In the genomic region with DNA sequence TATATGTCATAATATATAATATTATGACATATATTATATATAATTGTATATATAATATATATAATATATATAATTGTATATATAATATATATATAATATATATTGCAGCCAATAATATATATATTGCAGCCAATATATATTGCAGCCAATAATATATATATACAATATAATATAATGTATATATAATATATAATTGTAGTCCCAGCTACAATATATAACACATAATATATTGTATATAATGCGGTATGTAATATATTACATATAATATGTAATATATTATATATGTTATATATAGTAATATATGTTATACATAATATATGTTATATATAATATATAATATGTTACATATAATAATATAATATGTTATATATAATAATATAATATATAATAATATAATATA, we compare ENCODE assay signal across 33 cellular contexts. TPM values are rescaled to one million over a fixed set of nuclear protein-coding genes. Genes with fewer than 3 reads are reported as not detected.
"Had no signal": no experiment of that assay in that cellular context is flagged by ENCODE, and none has a peak within 500 bp of the region (broad histone marks: within the 10 kb centered on the region; RNA-seq: fewer than 3 reads in every experiment).

No MANE protein-coding gene starts in this region.

- H3K27me3 ChIP-seq: neural progenitor cell, ovary, right lobe of liver, sigmoid colon, spleen, suprapubic skin, testis, tibial artery, transverse colon, upper lobe of right lung, uterus had no signal

- H3K36me3 Mint-ChIP-seq: naive thymus-derived CD4-positive, alpha-beta T cell; natural killer cell; neural progenitor cell; type B pancreatic cell had no signal

- H3K4me1 Mint-ChIP-seq: natural killer cell, nephron had no signal

- ATAC-seq: naive thymus-derived CD4-positive, alpha-beta T cell; natural killer cell; psoas muscle; right cardiac atrium; right lobe of liver; stimulated activated memory B cell treated with anti-CD40 and anti-IgM and Interleukin-4, amounts not matched to agents 10 μg/mL and 1 μg/mL and 100 μg/mL, for 72 hours; stimulated activated naive CD8-positive, alpha-beta T cell treated with anti-CD3 and anti-CD28 coated beads, Interleukin-15, amount 100 ng/mL, for 72 hours; stimulated activated naive CD8-positive, alpha-beta T cell treated with anti-CD3 and anti-CD28 coated beads, Interleukin-15, Interleukin-2, amounts not matched to agents 100 U/mL and 50 U/mL, for 24 hours; upper lobe of right lung had no signal

- H3K27ac ChIP-seq: neural progenitor cell, ovary, psoas muscle, right lobe of liver, sigmoid colon, spleen, suprapubic skin, testis, tibial artery, transverse colon, upper lobe of right lung, uterus had no signal

- H3K4me1 ChIP-seq: neural progenitor cell, right lobe of liver, testis had no signal

- H3K27me3 Mint-ChIP-seq: naive thymus-derived CD4-positive, alpha-beta T cell; progenitor cell of endocrine pancreas; stimulated activated memory B cell treated with anti-CD40 and anti-IgM and Interleukin-4, amounts not matched to agents 10 μg/mL and 1 μg/mL and 100 μg/mL, for 72 hours; stimulated activated naive CD8-positive, alpha-beta T cell treated with anti-CD3 and anti-CD28 coated beads, Interleukin-15, amount 100 ng/mL, for 72 hours; type B pancreatic cell had no signal

- H3K9me3 ChIP-seq: ovary, psoas muscle, right lobe of liver, sigmoid colon, spleen, suprapubic skin, testis, tibial artery, transverse colon, upper lobe of right lung, uterus had no signal

- DNase-seq: naive thymus-derived CD4-positive, alpha-beta T cell; natural killer cell; occipital lobe; ovary; psoas muscle; right cardiac atrium; right lobe of liver; sigmoid colon; stimulated activated CD4-positive, alpha-beta T cell treated with anti-CD3 and anti-CD28 coated beads, Interleukin-12 subunit alpha, Interleukin-12 subunit beta, amount 100 ng/mL, for 4 hours; stimulated activated CD4-positive, alpha-beta T cell treated with anti-CD3 and anti-CD28 coated beads, Interleukin-1b, Interleukin-23, amount 100 ng/mL, for 48 hours; stimulated activated CD4-positive, alpha-beta T cell treated with anti-CD3 and anti-CD28 coated beads, Interleukin-4, amount 100 ng/mL, for 1 hour; stimulated activated CD4-positive, alpha-beta T cell treated with anti-CD3 and anti-CD28 coated beads, Interleukin-4, amount 100 ng/mL, for 4 hours; stimulated activated CD8-positive, alpha-beta memory T cell treated with anti-CD3 and anti-CD28 coated beads, Interleukin-4, amount 100 ng/mL, for 48 hours; stimulated activated naive CD4-positive, alpha-beta T cell; stimulated activated naive CD8-positive, alpha-beta T cell treated with anti-CD3 and anti-CD28 coated beads, Interleukin-15, amount 100 ng/mL, for 72 hours; stimulated activated naive CD8-positive, alpha-beta T cell treated with anti-CD3 and anti-CD28 coated beads, Interleukin-15, Interleukin-2, amounts not matched to agents 100 U/mL and 50 U/mL, for 24 hours; substantia nigra; testis; tibial artery; transverse colon; upper lobe of right lung; uterus had no signal

- H3K27ac Mint-ChIP-seq: naive thymus-derived CD4-positive, alpha-beta T cell; natural killer cell; nephron; neural progenitor cell; progenitor cell of endocrine pancreas; stimulated activated memory B cell treated with anti-CD40 and anti-IgM and Interleukin-4, amounts not matched to agents 10 μg/mL and 1 μg/mL and 100 μg/mL, for 72 hours; stimulated activated naive CD8-positive, alpha-beta T cell treated with anti-CD3 and anti-CD28 coated beads, Interleukin-15, amount 100 ng/mL, for 72 hours; type B pancreatic cell had no signal

- H3K36me3 ChIP-seq: neural progenitor cell, ovary, right lobe of liver, sigmoid colon, spleen, suprapubic skin, tibial artery, transverse colon, upper lobe of right lung, uterus had no signal

- H3K4me3 ChIP-seq: neural progenitor cell, ovary, psoas muscle, right lobe of liver, sigmoid colon, smooth muscle cell, spleen, suprapubic skin, testis, tibial artery, transverse colon, upper lobe of right lung, uterus had no signal

- H3K4me3 Mint-ChIP-seq: naive thymus-derived CD4-positive, alpha-beta T cell; natural killer cell; nephron; neural progenitor cell; stimulated activated memory B cell treated with anti-CD40 and anti-IgM and Interleukin-4, amounts not matched to agents 10 μg/mL and 1 μg/mL and 100 μg/mL, for 72 hours; stimulated activated naive CD8-positive, alpha-beta T cell treated with anti-CD3 and anti-CD28 coated beads, Interleukin-15, amount 100 ng/mL, for 72 hours; type B pancreatic cell had no signal

- H3K9ac ChIP-seq: neural progenitor cell had no signal

- H3K9me3 Mint-ChIP-seq: naive thymus-derived CD4-positive, alpha-beta T cell; natural killer cell; nephron; neural progenitor cell; stimulated activated memory B cell treated with anti-CD40 and anti-IgM and Interleukin-4, amounts not matched to agents 10 μg/mL and 1 μg/mL and 100 μg/mL, for 72 hours; stimulated activated naive CD8-positive, alpha-beta T cell treated with anti-CD3 and anti-CD28 coated beads, Interleukin-15, amount 100 ng/mL, for 72 hours; type B pancreatic cell had no signal

RNA-seq across cellular contexts. Expression of gene FAM180B, which starts 27.8 kb away (rescaled TPM):
- total RNA-seq: osteoblast, ovary, renal cortical epithelial cell, right lobe of liver, smooth muscle cell, spleen, testis, upper lobe of right lung had no signal
- polyA plus RNA-seq: naive thymus-derived CD4-positive, alpha-beta T cell; neural cell; smooth muscle cell had no signal
